8 cellular contexts compared by ENCODE assay signal in genomic region chr7:44104880-44105771, GRCh38. TPM values are rescaled to one million over a fixed set of nuclear protein-coding genes. Genes with fewer than 3 reads are reported as not detected.
DNase-seq lines count a peak whose midpoint lies in the region; ATAC-seq and TF ChIP-seq lines count a peak whose summit lies in the region.

No MANE protein-coding gene starts in this region.

- no peaks in the 10 kb centered on the region for H3K79me2 ChIP-seq in Karpas-422 (ENCODE audit: low read length)

- no peak overlapping the region for H3K27ac Mint-ChIP-seq in IgD-negative memory B cell
- no peak overlapping the region for H3K27ac Mint-ChIP-seq in central memory CD8-positive, alpha-beta T cell (ENCODE audit: low read depth)

- H3K27me3 ChIP-seq in stomach smooth muscle (ENCODE audit: control insufficient read depth in 1 of 2, insufficient read depth in 2 of 2, low read length in 2 of 2) (peaks cover 4 to 32% of the 10 kb centered on the region in 2 donors), Karpas-422 (ENCODE audit: low read length) (no peaks in the 10 kb centered on the region)

- no peak overlapping the region for H2AFZ ChIP-seq in Karpas-422 (ENCODE audit: low read length)

- no peak overlapping the region for H3K4me2 ChIP-seq in Karpas-422 (ENCODE audit: low read depth, low read length, poor library complexity, severe bottlenecking)

- H3K36me3 ChIP-seq in stomach smooth muscle (ENCODE audit: control insufficient read depth in 2 of 2, insufficient read depth in 2 of 2, low read length in 2 of 2) (peaks cover 0 to 3% of the 10 kb centered on the region in 2 donors), Karpas-422 (ENCODE audit: insufficient read depth, low read length) (no peaks in the 10 kb centered on the region)

- peak; percentile 17 for TF ChIP-seq CTCF in AG09309 (IDR thresholded peaks at IDR 0.05; ENCODE audit: control insufficient read depth, insufficient read depth, low read depth, low read length, missing control alignments)

- H3K4me3 ChIP-seq in AG09309 (ENCODE audit: control insufficient read depth, low read depth, low read length) (peak overlapping the region; percentile 62), stomach smooth muscle (ENCODE audit: low read length in 2 of 2) (peak overlapping the region; percentile 28 to 72), Karpas-422 (ENCODE audit: low read length) (no peak overlapping the region)

- H4K20me1 ChIP-seq in Karpas-422 (ENCODE audit: insufficient read depth, low read depth, low read length) = no peaks in the 10 kb centered on the region

- H3K4me1 ChIP-seq in stomach smooth muscle (ENCODE audit: control insufficient read depth, insufficient read depth, low read length) (peaks cover 37% of the 10 kb centered on the region), Karpas-422 (ENCODE audit: low read length) (peaks cover 23% of the 10 kb centered on the region)

- peak overlapping the region; percentile 65 to 85 (median 70) for H3K4me3 Mint-ChIP-seq in IgD-negative memory B cell
- peak overlapping the region; percentile 60 for H3K4me3 Mint-ChIP-seq in central memory CD8-positive, alpha-beta T cell

- H3K9me2 ChIP-seq in Karpas-422 (replicated peaks; ENCODE audit: insufficient read depth, low read length) = no peaks in the 10 kb centered on the region

- DNase-seq in AG09309 (ENCODE audit: low read depth) (peak; percentile 62), left kidney (ENCODE audit: low read depth, low spot score) (peak; percentile 65), Karpas-422 (no peak)
- no peak for DNase-seq in central memory CD8-positive, alpha-beta T cell (ENCODE audit: low spot score in 2 of 2)

- H3K9me3 Mint-ChIP-seq in IgD-negative memory B cell = no peaks in the 10 kb centered on the region
- no peaks in the 10 kb centered on the region for H3K9me3 Mint-ChIP-seq in central memory CD8-positive, alpha-beta T cell

- no peak for ATAC-seq in central memory CD8-positive, alpha-beta T cell (replicated peaks; ENCODE audit: extremely low read depth, poor library complexity, severe bottlenecking)
- ATAC-seq in HG03196 (IDR thresholded peaks at IDR 0.05; ENCODE audit: unreplicated experiment) (no peak), HG02588 (IDR thresholded peaks at IDR 0.05; ENCODE audit: unreplicated experiment) (no peak)

- H3K36me3 Mint-ChIP-seq in IgD-negative memory B cell = peaks cover 1% of the 10 kb centered on the region
- peaks cover 2% of the 10 kb centered on the region for H3K36me3 Mint-ChIP-seq in central memory CD8-positive, alpha-beta T cell (ENCODE audit: insufficient read depth)

- H3K27me3 Mint-ChIP-seq in IgD-negative memory B cell = peaks cover 13% of the 10 kb centered on the region
- H3K27me3 Mint-ChIP-seq in central memory CD8-positive, alpha-beta T cell = peaks cover 46% of the 10 kb centered on the region

- H3K9me3 ChIP-seq in stomach smooth muscle (ENCODE audit: control insufficient read depth in 2 of 2, low read length in 2 of 2) (no peaks in the 10 kb centered on the region), Karpas-422 (ENCODE audit: low read length) (no peaks in the 10 kb centered on the region)

- H3K4me1 Mint-ChIP-seq in IgD-negative memory B cell = peaks cover 9 to 18% (median 10%) of the 10 kb centered on the region in 3 donors
- H3K4me1 Mint-ChIP-seq in central memory CD8-positive, alpha-beta T cell = no peaks in the 10 kb centered on the region

- H3K27ac ChIP-seq in stomach smooth muscle (ENCODE audit: low read length) (peak overlapping the region; percentile 60), Karpas-422 (ENCODE audit: low read length) (no peak overlapping the region)

- H3K9ac ChIP-seq in stomach smooth muscle (ENCODE audit: low read length in 2 of 2) (peak overlapping the region; percentile 51 to 58), Karpas-422 (ENCODE audit: low read length) (no peak overlapping the region)

RNA-seq across cellular contexts. Expression of gene AEBP1, which starts 1.0 kb away (rescaled TPM):
- 3.7 TPM for polyA plus RNA-seq in IgD-negative memory B cell
- 5.9 TPM in 1 of 2 replicates, not detected in the other for total RNA-seq in Karpas-422 (2014; rRNA removed; shearing (Covaris generic); ENCODE audit: low replicate concordance)

RNA-seq across cellular contexts. Expression of gene POLD2, which starts 18.2 kb away (rescaled TPM):
- 88.5 TPM for polyA plus RNA-seq in IgD-negative memory B cell
- 165 and 217 TPM in 2 replicates for total RNA-seq in Karpas-422 (2014; rRNA removed; shearing (Covaris generic); ENCODE audit: low replicate concordance)

RNA-seq across cellular contexts. Expression of gene POLM, which starts 22.8 kb away (rescaled TPM):
- polyA plus RNA-seq in IgD-negative memory B cell = 42.0 TPM
- total RNA-seq in Karpas-422 (2014; rRNA removed; shearing (Covaris generic); ENCODE audit: low replicate concordance) = 34.5 and 47.1 TPM in 2 replicates

RNA-seq across cellular contexts. Expression of gene MYL7, which starts 36.0 kb away (rescaled TPM):
- polyA plus RNA-seq in IgD-negative memory B cell = not detected
- total RNA-seq in Karpas-422 (2014; rRNA removed; shearing (Covaris generic); ENCODE audit: low replicate concordance) = not detected in 2 replicates

RNA-seq across cellular contexts. Expression of gene PGAM2, which starts 39.8 kb away (rescaled TPM):
- polyA plus RNA-seq in IgD-negative memory B cell = not detected
- total RNA-seq in Karpas-422 (2014; rRNA removed; shearing (Covaris generic); ENCODE audit: low replicate concordance) = 1.9 TPM in 1 of 2 replicates, not detected in the other

Comparison
In these comparisons a context has a peak if more than half of its experiments do, and no peak if none do; other contexts are left out.
1. DNase-seq: peak in AG09309 (single experiment) and left kidney (single experiment); none in central memory CD8-positive, alpha-beta T cell (0 of 2) and Karpas-422 (single experiment).